In the genomic region with DNA sequence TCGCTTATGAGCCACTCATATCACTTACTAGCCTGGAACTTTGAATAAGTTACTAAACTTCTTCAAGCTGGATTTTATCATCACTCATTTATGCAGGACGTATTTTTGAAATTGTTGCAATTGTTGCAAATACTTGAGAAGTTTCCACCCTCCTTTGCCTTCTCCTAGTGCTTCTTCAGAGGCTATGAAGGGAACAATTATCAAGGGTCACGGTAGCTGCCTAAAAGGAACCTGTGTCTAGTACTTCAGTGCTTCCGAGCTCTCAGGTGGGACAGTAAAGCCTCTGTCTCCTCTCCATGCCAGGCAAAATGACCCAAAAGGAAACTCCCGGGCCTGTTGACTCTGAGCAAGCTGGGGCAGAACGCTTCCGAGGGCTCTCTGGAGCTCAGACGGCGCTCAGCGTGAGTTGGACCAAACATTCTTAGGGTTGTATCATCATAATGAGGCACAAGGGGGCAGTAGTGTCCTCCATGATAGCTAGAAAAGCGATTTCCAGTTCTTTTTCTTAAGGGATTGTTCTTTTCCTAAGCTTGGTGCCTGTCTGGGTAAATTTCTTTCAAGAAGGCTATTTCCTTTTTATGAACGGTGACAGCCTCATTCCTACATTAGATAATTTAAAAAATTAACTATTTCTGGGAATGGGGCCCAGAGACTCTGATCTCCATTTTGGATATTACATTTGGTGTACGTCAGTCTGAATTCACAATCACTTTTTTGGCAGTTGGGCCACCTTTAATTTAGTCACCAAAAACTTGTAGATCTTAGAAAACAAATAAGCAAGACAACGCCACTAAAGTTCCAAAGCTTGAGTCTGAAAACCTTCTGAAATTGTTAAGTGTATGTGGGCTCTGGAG, we compare ENCODE assay signal across 7 cellular contexts.
DNase-seq lines count a peak whose midpoint lies in the region; ATAC-seq, FAIRE-seq and TF ChIP-seq lines count a peak whose summit lies in the region.

No MANE protein-coding gene starts in this region.

- WGBS in GM23248 (ENCODE audit: low coverage in 1 of 2, low lambda C conversion rate in 2 of 2, missing lambda C conversion rate in 2 of 2), 2 experiments: 14 to 18% methylated on average over 14 of the region's 14 CpGs
- WGBS in HepG2 (ENCODE audit: low lambda C conversion rate): 23% methylated on average over 14 of the region's 14 CpGs

- H3K4me2 ChIP-seq in GM23248 (ENCODE audit: unreplicated experiment) (no peak overlapping the region), Loucy (ENCODE audit: low read depth, low read length, poor library complexity, severe bottlenecking) (no peak overlapping the region), HepG2 (ENCODE audit: low read depth, low read length) (peak overlapping the region; percentile 39; the same call in 1 of the 2 replicates)

- intact Hi-C loops in colonic mucosa (cut with DNase I): loop anchor here (2.0 to 5.0 kb wide), 2 partner anchors 361 to 694 kb away; no protein-coding TSS in a partner anchor
- intact Hi-C loops in HepG2 (cut with micrococcal nuclease; ENCODE audit: unreplicated experiment): loop anchor here (1.0 kb wide), 2 partner anchors 696 to 995 kb away; no protein-coding TSS in a partner anchor

- H3K79me2 ChIP-seq in GM23248 (ENCODE audit: insufficient read depth) (no peaks in the 10 kb centered on the region), Loucy (ENCODE audit: insufficient read depth, low read length) (no peaks in the 10 kb centered on the region), HepG2 (ENCODE audit: insufficient read depth, low read length) (no peaks in the 10 kb centered on the region)

- H4K20me1 ChIP-seq in GM23248 (ENCODE audit: insufficient read depth) (no peaks in the 10 kb centered on the region), Loucy (ENCODE audit: insufficient read depth, low read length, poor library complexity, severe bottlenecking) (no peaks in the 10 kb centered on the region), HepG2 (ENCODE audit: insufficient read depth, low read length) (no peaks in the 10 kb centered on the region)

- no peaks in the 10 kb centered on the region for H3K4me1 ChIP-seq in GM23248 (ENCODE audit: insufficient read depth)
- no peaks in the 10 kb centered on the region for H3K4me1 ChIP-seq in Loucy (ENCODE audit: insufficient read depth, low read length, poor library complexity, severe bottlenecking)
- no peaks in the 10 kb centered on the region for H3K4me1 ChIP-seq in colonic mucosa
- H3K4me1 ChIP-seq in HepG2 (ENCODE audit: insufficient read depth, low read length): no peaks in the 10 kb centered on the region

- no peak for TF ChIP-seq POLR2A in HepG2 (IDR thresholded peaks at IDR 0.05; ENCODE audit: insufficient read depth in 1 of 2, low read depth in 2 of 2, low read length in 2 of 2)

- BruUV-seq in HepG2 (replicated peaks; lab: Mats Ljungman, UMichigan): no TSS peak

- H3K27ac ChIP-seq in GM23248 (no peak overlapping the region), colonic mucosa (no peak overlapping the region), HepG2 (ENCODE audit: extremely low read length, insufficient read depth, low read length) (no peak overlapping the region)

- peak; percentile 98 for ATAC-seq in HepG2

- POLR2A ChIA-PET in HepG2 (lab: Yijun Ruan, JAX): no interaction called here

- H3K9me3 ChIP-seq in GM23248 (ENCODE audit: low read depth): no peaks in the 10 kb centered on the region
- H3K9me3 ChIP-seq in Loucy (ENCODE audit: insufficient read depth, low read depth, low read length): no peaks in the 10 kb centered on the region
- H3K9me3 ChIP-seq in colonic mucosa: no peaks in the 10 kb centered on the region
- no peaks in the 10 kb centered on the region for H3K9me3 ChIP-seq in HepG2 (ENCODE audit: low read length)

- FAIRE-seq in HepG2 (lab: Jason Lieb, UNC): peak; percentile 56

- H3K9me2 ChIP-seq in GM23248 (ENCODE audit: insufficient read depth) (no peaks in the 10 kb centered on the region; the same call in 1 of the 2 replicates), Loucy (replicated peaks; ENCODE audit: low read depth, low read length) (no peaks in the 10 kb centered on the region)

- H2AFZ ChIP-seq in GM23248: peak overlapping the region; percentile 53
- H2AFZ ChIP-seq in Loucy (ENCODE audit: low read length): peak overlapping the region; percentile 72; the same call in 1 of the 2 replicates
- peak overlapping the region; percentile 92 for H2AFZ ChIP-seq in HepG2 (ENCODE audit: low read length)

- H3K4me3 ChIP-seq in GM06990 (replicated peaks; ENCODE audit: low read depth, low read length) (no peak overlapping the region), GM23248 (0 out of 2 replicates have a peak overlapping the region, but pooled peaks have one; percentile 11), Loucy (ENCODE audit: low read length, poor library complexity, severe bottlenecking) (no peak overlapping the region), colonic mucosa (no peak overlapping the region), HepG2 (replicated peaks in 1 of 3; ENCODE audit: insufficient read depth in 1 of 3, low read depth in 2 of 3, low read length in 3 of 3) (no peak overlapping the region)

- TF ChIP-seq EP300 in HepG2 (IDR thresholded peaks at IDR 0.05; ENCODE audit: low read depth in 2 of 2, low read length in 2 of 2) (no peak), HepG2 (CRISPR knock-in tag; IDR thresholded peaks at IDR 0.05; ENCODE audit: borderline replicate concordance) (no peak)

- in situ Hi-C loops in GM23248 (cut with MboI): loop anchor here (25.0 kb wide), 2 partner anchors 364 to 989 kb away; no protein-coding TSS in a partner anchor
- in situ Hi-C loops in HepG2 (cut with HindIII; ENCODE audit: extremely low pct_ligation_motif_present, low pct_unique_long_range_greater_than_20kb): loop anchor here (5.0 to 25.0 kb wide), 3 partner anchors 361 to 989 kb away; no protein-coding TSS in a partner anchor

- DNase-seq in GM06990 (ENCODE audit: extremely low read depth, insufficient read length) (peak; percentile 1), GM23248 (peak; percentile 82), SHP77 treated with DMSO at 0.1 percent for 48 hours (lab: John Stamatoyannopoulos, UW) (peak; percentile 1), colonic mucosa (peak; percentile 40), HepG2 (ENCODE audit: low spot score) (peak; percentile 40), stromal cell of bone marrow (ENCODE audit: low read depth) (peak; percentile 36)

- H3F3A ChIP-seq in GM23248 (ENCODE audit: insufficient read depth): no peaks in the 10 kb centered on the region
- H3F3A ChIP-seq in Loucy (ENCODE audit: low read depth): no peaks in the 10 kb centered on the region

- H3K27me3 ChIP-seq in GM06990 (replicated peaks; ENCODE audit: control insufficient read depth, insufficient read depth, low read length): no peaks in the 10 kb centered on the region
- no peaks in the 10 kb centered on the region for H3K27me3 ChIP-seq in GM23248 (replicated peaks; ENCODE audit: insufficient read depth)
- no peaks in the 10 kb centered on the region for H3K27me3 ChIP-seq in Loucy (ENCODE audit: insufficient read depth, low read length, poor library complexity, severe bottlenecking)
- H3K27me3 ChIP-seq in colonic mucosa: no peaks in the 10 kb centered on the region
- H3K27me3 ChIP-seq in HepG2 (ENCODE audit: control insufficient read depth in 1 of 2, insufficient read depth in 2 of 2, low read length in 2 of 2): peaks cover 0 to 2% of the 10 kb centered on the region in 2 experiments; a peak in 1 of 5 replicates

- CTCF ChIA-PET in HepG2 (lab: Yijun Ruan, JAX; ENCODE audit: low intra/inter-chr PET ratio, low total read pairs): interaction anchor here (1.9 to 2.7 kb wide), 2 partner anchors 696 to 995 kb away, joined by 9 to 11 read pairs; no protein-coding TSS in a partner anchor

- peak; percentile 74 for TF ChIP-seq CTCF in GM06990 (IDR thresholded peaks at IDR 0.05; ENCODE audit: insufficient read depth, low read length, poor library complexity, severe bottlenecking)
- TF ChIP-seq CTCF in Loucy (conservative IDR thresholded peaks at IDR 0.05; ENCODE audit: low read length): peak; percentile 76
- peak; percentile 63 for TF ChIP-seq CTCF in colonic mucosa (IDR thresholded peaks at IDR 0.05)
- peak; percentile 78 for TF ChIP-seq CTCF in HepG2 (CRISPR knock-in tag; IDR thresholded peaks at IDR 0.05)

- no peaks in the 10 kb centered on the region for H3K36me3 ChIP-seq in GM06990 (ENCODE audit: control insufficient read depth, insufficient read depth, low read length)
- H3K36me3 ChIP-seq in GM23248 (ENCODE audit: low read depth): no peaks in the 10 kb centered on the region
- no peaks in the 10 kb centered on the region for H3K36me3 ChIP-seq in Loucy (ENCODE audit: insufficient read depth, low read length)
- no peaks in the 10 kb centered on the region for H3K36me3 ChIP-seq in colonic mucosa
- no peaks in the 10 kb centered on the region for H3K36me3 ChIP-seq in HepG2 (replicated peaks in 1 of 2; ENCODE audit: control insufficient read depth in 1 of 2, insufficient read depth in 2 of 2, low read length in 2 of 2)

- no peak for TF ChIP-seq RAD21 in HepG2 (CRISPR knock-in tag; IDR thresholded peaks at IDR 0.05)

- no peak overlapping the region for H3K9ac ChIP-seq in GM23248
- H3K9ac ChIP-seq in Loucy (ENCODE audit: low read depth, low read length, poor library complexity, severe bottlenecking): no peak overlapping the region
- no peak overlapping the region for H3K9ac ChIP-seq in colonic mucosa (ENCODE audit: low read depth in 2 of 2, low read length in 2 of 2)
- no peak overlapping the region for H3K9ac ChIP-seq in HepG2 (ENCODE audit: insufficient read depth, low read depth, low read length)

TF ChIP-seq in HepG2, 621 proteins besides CTCF, POLR2A, EP300 and RAD21 (continues in another document):
- TF ChIP-seq, protein P1, sequence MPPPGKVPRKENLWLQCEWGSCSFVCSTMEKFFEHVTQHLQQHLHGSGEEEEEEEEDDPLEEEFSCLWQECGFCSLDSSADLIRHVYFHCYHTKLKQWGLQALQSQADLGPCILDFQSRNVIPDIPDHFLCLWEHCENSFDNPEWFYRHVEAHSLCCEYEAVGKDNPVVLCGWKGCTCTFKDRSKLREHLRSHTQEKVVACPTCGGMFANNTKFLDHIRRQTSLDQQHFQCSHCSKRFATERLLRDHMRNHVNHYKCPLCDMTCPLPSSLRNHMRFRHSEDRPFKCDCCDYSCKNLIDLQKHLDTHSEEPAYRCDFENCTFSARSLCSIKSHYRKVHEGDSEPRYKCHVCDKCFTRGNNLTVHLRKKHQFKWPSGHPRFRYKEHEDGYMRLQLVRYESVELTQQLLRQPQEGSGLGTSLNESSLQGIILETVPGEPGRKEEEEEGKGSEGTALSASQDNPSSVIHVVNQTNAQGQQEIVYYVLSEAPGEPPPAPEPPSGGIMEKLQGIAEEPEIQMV (CRISPR knock-in tag; IDR thresholded peaks at IDR 0.05; ENCODE audit: low read depth): no peak
- TF ChIP-seq HCFC1 (IDR thresholded peaks at IDR 0.05; ENCODE audit: low read depth, low read length): no peak
- no peak for TF ChIP-seq RARG (CRISPR knock-in tag; IDR thresholded peaks at IDR 0.05; ENCODE audit: low read depth)
- TF ChIP-seq ZNF777 (CRISPR knock-in tag; IDR thresholded peaks at IDR 0.05): peak; percentile 53; the same call in 1 of the 2 replicates
- TF ChIP-seq ZNF383 (CRISPR knock-in tag; IDR thresholded peaks at IDR 0.05; ENCODE audit: borderline replicate concordance): no peak
- TF ChIP-seq POLR2AphosphoS2 (IDR thresholded peaks at IDR 0.05; ENCODE audit: low read depth, low read length): no peak
- peak; percentile 64 for TF ChIP-seq SMC3 (IDR thresholded peaks at IDR 0.05; ENCODE audit: low read length)
- TF ChIP-seq NR2F2 (IDR thresholded peaks at IDR 0.05; ENCODE audit: borderline replicate concordance, low read depth): no peak

Comparison
In these comparisons a context has a peak if more than half of its experiments do, and no peak if none do; other contexts are left out.
1. DNase-seq: peak in every context shown above with its lines; median percentile 82 in GM23248; 40 in colonic mucosa; 40 in HepG2; 36 in stromal cell of bone marrow; 1 in GM06990; 1 in SHP77 treated with DMSO at 0.1 percent for 48 hours.